Comparison of ENCODE assay signal across 8 cellular contexts in genomic region chr18:68623342-68623741, GRCh38.
DNase-seq lines count a peak whose midpoint lies in the region; ATAC-seq and TF ChIP-seq lines count a peak whose summit lies in the region.

No MANE protein-coding gene starts in this region.

- ATAC-seq in GM18907 (IDR thresholded peaks at IDR 0.05; ENCODE audit: unreplicated experiment) (peak; percentile 88), PC-3 (peak; percentile 57), left lobe of liver (peak; percentile 23), HG03095 (IDR thresholded peaks at IDR 0.05; ENCODE audit: unreplicated experiment) (no peak)

- intact Hi-C loops in CD4-positive, alpha-beta memory T cell (cut with micrococcal nuclease) = loop anchor here (2.0 kb wide), 1 partner anchor 1407 kb away; no protein-coding TSS in a partner anchor
- intact Hi-C loops in PC-3 (cut with micrococcal nuclease) = loop anchor here (1.0 to 10.0 kb wide), 4 partner anchors 319 to 1406 kb away; partner anchors contain the start of gene DSEL

- in situ Hi-C loops in KBM-7 (cut with MboI; ENCODE audit: low pct_unique_long_range_greater_than_20kb, low sequenced_read_pairs) (no loop called here), T47D (cut with HindIII; ENCODE audit: low pct_unique_long_range_greater_than_20kb, low sequenced_read_pairs) (no loop called here)

- no peaks in the 10 kb centered on the region for H3K27me3 ChIP-seq in CD4-positive, alpha-beta memory T cell (ENCODE audit: insufficient read depth, low read length)
- no peaks in the 10 kb centered on the region for H3K27me3 ChIP-seq in PC-3 (ENCODE audit: low read length)

- DNase-seq in CD4-positive, alpha-beta memory T cell = peak in 4 of 5 donors; percentile 8 to 15 (median 11)
- DNase-seq in KBM-7 (peak; percentile 56), PC-3 (peak; percentile 78), T47D (ENCODE audit: low read depth in 1 of 2, low spot score in 1 of 2) (peak; percentile 19 to 67), left lobe of liver (ENCODE audit: low spot score) (no peak), type B pancreatic cell (ENCODE audit: extremely low spot score, unreplicated experiment) (no peak)

- no peaks in the 10 kb centered on the region for H3K9me2 ChIP-seq in PC-3 (replicated peaks; ENCODE audit: low read length)

- no peak overlapping the region for H3K27ac ChIP-seq in CD4-positive, alpha-beta memory T cell (ENCODE audit: low read depth, low read length)
- no peak overlapping the region for H3K27ac ChIP-seq in PC-3 (ENCODE audit: low read length)

- H3K4me1 Mint-ChIP-seq in CD4-positive, alpha-beta memory T cell = no peaks in the 10 kb centered on the region
- H3K4me1 Mint-ChIP-seq in type B pancreatic cell (ENCODE audit: unreplicated experiment) = no peaks in the 10 kb centered on the region

- no peaks in the 10 kb centered on the region for H3F3A ChIP-seq in PC-3 (ENCODE audit: low read length, unreplicated experiment)

- peak; percentile 88 for TF ChIP-seq CTCF in PC-3 (conservative IDR thresholded peaks at IDR 0.05; ENCODE audit: low read depth, low read length)
- peak; percentile 91 for TF ChIP-seq CTCF in type B pancreatic cell (conservative IDR thresholded peaks at IDR 0.05)

- no peak overlapping the region for H3K27ac Mint-ChIP-seq in CD4-positive, alpha-beta memory T cell
- no peak overlapping the region for H3K27ac Mint-ChIP-seq in type B pancreatic cell

- no peak overlapping the region for H3K4me3 ChIP-seq in CD4-positive, alpha-beta memory T cell (ENCODE audit: low read length in 2 of 2)
- no peak overlapping the region for H3K4me3 ChIP-seq in PC-3 (ENCODE audit: low read length)

- no peaks in the 10 kb centered on the region for H3K4me1 ChIP-seq in CD4-positive, alpha-beta memory T cell (ENCODE audit: insufficient read depth, low read length)
- H3K4me1 ChIP-seq in PC-3 (ENCODE audit: insufficient read depth, low read length) = no peaks in the 10 kb centered on the region

- H3K9me3 ChIP-seq in CD4-positive, alpha-beta memory T cell (ENCODE audit: control insufficient read depth in 1 of 2, low read length in 2 of 2) = no peaks in the 10 kb centered on the region
- H3K9me3 ChIP-seq in PC-3 (ENCODE audit: low read length) = no peaks in the 10 kb centered on the region

- CTCF ChIA-PET in CD4-positive, alpha-beta memory T cell (lab: Charles Lee; ENCODE audit: partially characterized antibody) = no interaction called here
- CTCF ChIA-PET in PC-3 (lab: Charles Lee) = no interaction called here

- peaks cover 0 to 19% of the 10 kb centered on the region in 2 donors for H3K27me3 Mint-ChIP-seq in CD4-positive, alpha-beta memory T cell
- H3K27me3 Mint-ChIP-seq in type B pancreatic cell = no peaks in the 10 kb centered on the region

- no peaks in the 10 kb centered on the region for H3K36me3 Mint-ChIP-seq in CD4-positive, alpha-beta memory T cell
- no peaks in the 10 kb centered on the region for H3K36me3 Mint-ChIP-seq in type B pancreatic cell

- no peak overlapping the region for H2AFZ ChIP-seq in PC-3 (ENCODE audit: low read length)

- no peaks in the 10 kb centered on the region for H3K9me3 Mint-ChIP-seq in CD4-positive, alpha-beta memory T cell
- no peaks in the 10 kb centered on the region for H3K9me3 Mint-ChIP-seq in type B pancreatic cell

- no peaks in the 10 kb centered on the region for H3K36me3 ChIP-seq in CD4-positive, alpha-beta memory T cell (ENCODE audit: insufficient read depth, low read length)
- H3K36me3 ChIP-seq in PC-3 (ENCODE audit: low read depth, low read length) = no peaks in the 10 kb centered on the region

- no peaks in the 10 kb centered on the region for H3K79me2 ChIP-seq in PC-3 (ENCODE audit: low read length)

- no peak overlapping the region for H3K9ac ChIP-seq in PC-3 (ENCODE audit: low read length)

- H4K20me1 ChIP-seq in PC-3 (ENCODE audit: low read length) = no peaks in the 10 kb centered on the region

- no peak overlapping the region for H3K4me2 ChIP-seq in PC-3 (ENCODE audit: low read length)

- POLR2A ChIA-PET in CD4-positive, alpha-beta memory T cell (lab: Charles Lee; ENCODE audit: partially characterized antibody) = no interaction called here
- POLR2A ChIA-PET in PC-3 (lab: Charles Lee; ENCODE audit: unreplicated experiment) = no interaction called here

- no TSS peak for BruUV-seq in PC-3 (replicated peaks; lab: Mats Ljungman, UMichigan)

- H3K4me3 Mint-ChIP-seq in CD4-positive, alpha-beta memory T cell = no peak overlapping the region
- H3K4me3 Mint-ChIP-seq in type B pancreatic cell = no peak overlapping the region

Comparison
In these comparisons a context has a peak if more than half of its experiments do, and no peak if none do; other contexts are left out.
1. DNase-seq: peak in CD4-positive, alpha-beta memory T cell (4 of 5), KBM-7 (single experiment), PC-3 (single experiment) and T47D (2 of 2); none in left lobe of liver (single experiment) and type B pancreatic cell (single experiment).